Comparison of ENCODE assay signal across 13 cellular contexts in genomic region chr5:60482301-60482700, GRCh38.
"Had no signal": no experiment of that assay in that cellular context is flagged by ENCODE, and none has a peak within 500 bp of the region (broad histone marks: within the 10 kb centered on the region; RNA-seq: fewer than 3 reads in every experiment).

No MANE protein-coding gene starts in this region.

- H3K36me3 ChIP-seq: cardiac muscle cell, colonic mucosa, gastroesophageal sphincter, thyroid gland, uterus had no signal

- H3K27ac ChIP-seq: cardiac muscle cell, colonic mucosa, gastroesophageal sphincter, parathyroid adenoma, thyroid gland, uterus had no signal

- H2AFZ ChIP-seq: parathyroid adenoma had no signal

- H3K4me3 ChIP-seq: cardiac muscle cell, colonic mucosa, gastroesophageal sphincter, thyroid gland, uterus had no signal

- DNase-seq: activated CD4-positive, alpha-beta memory T cell treated with anti-CD3 and anti-CD28 coated beads, Interleukin-2, amount 10 ng/mL, durations not matched to agents 7 days and 5 days; activated CD4-positive, alpha-beta T cell treated with anti-CD3 and anti-CD28 coated beads for 36 hours; activated naive CD4-positive, alpha-beta T cell; aorta; colonic mucosa; kidney; naive B cell; retina; thyroid gland; uterus had no signal

- ATAC-seq: activated CD4-positive, alpha-beta T cell treated with anti-CD3 and anti-CD28 coated beads for 36 hours; gastroesophageal sphincter had no signal

- H3K9ac ChIP-seq: parathyroid adenoma had no signal

- H3K27me3 ChIP-seq: cardiac muscle cell, colonic mucosa, gastroesophageal sphincter, thyroid gland, uterus had no signal

- H3K9me3 ChIP-seq: colonic mucosa, gastroesophageal sphincter, thyroid gland, uterus had no signal

- H3K79me2 ChIP-seq: parathyroid adenoma had no signal

- H3K4me1 ChIP-seq: colonic mucosa, parathyroid adenoma, thyroid gland, uterus had no signal
